ENCODE assay signal across 8 cellular contexts in genomic region chr22:40651563-40652501, GRCh38. TPM values are rescaled to one million over a fixed set of nuclear protein-coding genes. Genes with fewer than 3 reads are reported as not detected.
DNase-seq lines count a peak whose midpoint lies in the region; ATAC-seq lines count a peak whose summit lies in the region.

No MANE protein-coding gene starts in this region.

- ATAC-seq in GM21526 (IDR thresholded peaks at IDR 0.05; ENCODE audit: low FRiP score, unreplicated experiment), result no peak

- no peaks in the 10 kb centered on the region for H3K36me3 ChIP-seq in ES-I3 (ENCODE audit: insufficient read depth, low read length)

- peak; percentile 98 for DNase-seq in HT1080 (ENCODE audit: low read depth)
- peak; percentile 99 for DNase-seq in NOMO-1 treated with dmso at 0.1 percent for 144 hours (lab: John Stamatoyannopoulos, UW; ENCODE audit: unreplicated experiment)
- DNase-seq in activated CD8-positive, alpha-beta memory T cell treated with anti-CD3 and anti-CD28 coated beads for 48 hours (ENCODE audit: low read depth in 2 of 3, low spot score in 2 of 3), result peak; percentile 50 to 80 (median 71)
- peak; percentile 60 for DNase-seq in effector CD4-positive, alpha-beta T cell
- DNase-seq in medulla oblongata (ENCODE audit: extremely low spot score), result peak; percentile 98
- peak; percentile 42 to 63 (median 52) for DNase-seq in stimulated activated CD4-positive, alpha-beta T cell treated with anti-CD3 and anti-CD28 coated beads, TNF-alpha, amount 100 ng/mL, for 1 hour (ENCODE audit: low read depth in 3 of 3, low spot score in 1 of 3)

- peaks cover 17% of the 10 kb centered on the region for H3K4me1 ChIP-seq in ES-I3 (ENCODE audit: insufficient read depth, low read length)

- H3K9ac ChIP-seq in ES-I3 (ENCODE audit: low read depth, low read length), result peak overlapping the region; percentile 99

- H3K9me3 ChIP-seq in ES-I3 (ENCODE audit: control insufficient read depth, insufficient read depth, low read length), result no peaks in the 10 kb centered on the region

RNA-seq across cellular contexts. Expression of gene MRTFA, which starts 15.3 kb away (rescaled TPM):
- total RNA-seq in HT1080 (2014; rRNA removed; shearing (Covaris generic)), result 23.6 and 23.9 TPM in 2 replicates
- 21.5 and 24.0 TPM in 2 replicates for polyA plus RNA-seq in HT1080 (2015; cell fraction: cytosol; rRNA removed)
- polyA plus RNA-seq in HT1080 (2015; cell fraction: nucleus; rRNA removed), result 33.8 and 40.8 TPM in 2 replicates

RNA-seq across cellular contexts. Expression of gene MCHR1, which starts 27.5 kb away (rescaled TPM):
- 0.14 TPM in 1 of 2 replicates, not detected in the other for total RNA-seq in HT1080 (2014; rRNA removed; shearing (Covaris generic))
- not detected in 2 replicates for polyA plus RNA-seq in HT1080 (2015; cell fraction: cytosol; rRNA removed)
- not detected in 2 replicates for polyA plus RNA-seq in HT1080 (2015; cell fraction: nucleus; rRNA removed)
